Comparison of ENCODE assay signal across 37 cellular contexts in the genomic region with DNA sequence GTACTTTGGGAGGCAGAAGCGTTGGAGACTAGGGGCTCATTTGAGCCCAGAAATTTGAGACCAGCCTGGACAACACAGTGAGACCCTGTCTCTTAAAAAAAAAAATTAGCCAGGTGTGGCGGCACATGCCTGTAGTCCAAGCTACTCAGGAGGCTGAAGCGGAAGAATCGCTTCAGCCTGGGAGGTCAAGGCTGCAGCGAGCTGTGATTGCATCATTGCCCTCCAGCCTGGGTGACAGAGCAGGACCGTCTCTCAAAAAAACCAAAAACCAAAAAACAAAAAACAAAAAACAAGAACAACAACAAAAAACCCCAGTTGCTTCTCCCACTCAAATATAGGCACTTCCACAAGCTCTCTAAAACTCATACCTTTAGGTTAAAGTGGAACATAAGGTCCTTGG. TPM values are rescaled to one million over a fixed set of nuclear protein-coding genes. Genes with fewer than 3 reads are reported as not detected.
"Had no signal": no experiment of that assay in that cellular context is flagged by ENCODE, and none has a peak within 500 bp of the region (broad histone marks: within the 10 kb centered on the region; RNA-seq: fewer than 3 reads in every experiment).

No MANE protein-coding gene starts in this region.

- H3K4me3 ChIP-seq: MG63 had no signal

- H3K36me3 ChIP-seq: MG63 had no signal

- DNase-seq: Karpas-422, Kasumi-1, MG63, MM.1S, MV-4-11, NCI-H1048, NCI-H1092, NCI-H1092 treated with DMSO at 0.1 percent for 48 hours, NCI-H1105, NCI-H1105 treated with DMSO at 0.1 percent for 48 hours, NCI-H1417, NCI-H1417 treated with DMSO at 0.1 percent for 48 hours, NCI-H1436, NCI-H1436 treated with DMSO at 0.1 percent for 48 hours, NCI-H146, NCI-H1694, NCI-H1694 treated with DMSO at 0.1 percent for 48 hours, NCI-H187, NCI-H187 treated with DMSO at 0.1 percent for 48 hours, NCI-H1930, NCI-H2029, NCI-H2029 treated with DMSO at 0.1 percent for 48 hours, NCI-H2081, NCI-H2081 treated with DMSO at 0.1 percent for 48 hours, NCI-H2107, NCI-H2171, NCI-H2171 treated with DMSO at 0.1 percent for 48 hours, NCI-H2227 treated with DMSO at 0.1 percent for 48 hours, NCI-H226, NCI-H345, NCI-H446, NCI-H446 treated with DMSO at 0.1 percent for 48 hours, NCI-H510A, NCI-H510A treated with DMSO at 0.1 percent for 48 hours, NCI-H524 had no signal

- H3K27me3 ChIP-seq: MG63 had no signal

- H3K9me3 ChIP-seq: MG63 had no signal

RNA-seq across cellular contexts. Expression of a gene that starts 27.4 kb away (rescaled TPM):
- total RNA-seq: LHCN-M2, MCF 10A had no signal
